14 cellular contexts compared by ENCODE assay signal in the genomic region with DNA sequence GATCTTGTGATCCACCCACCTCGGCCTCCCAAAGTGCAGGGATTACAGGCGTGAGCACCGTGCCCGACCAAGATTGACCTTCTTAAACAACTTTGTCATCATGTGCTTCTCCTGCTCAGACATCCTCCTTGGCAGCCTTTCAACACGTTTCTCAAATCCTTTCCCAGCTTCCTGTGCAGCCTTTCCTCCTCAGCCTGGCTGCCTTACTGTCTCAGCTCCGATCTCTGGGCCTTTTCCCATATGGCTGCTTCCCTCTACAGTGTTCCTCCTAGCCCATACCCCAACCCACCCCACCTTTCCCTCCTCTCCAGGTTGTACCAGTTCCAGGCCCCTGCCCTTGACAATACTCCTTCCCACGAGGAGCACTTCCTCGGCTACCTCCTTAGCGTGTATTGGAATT. TPM values are rescaled to one million over a fixed set of nuclear protein-coding genes. Genes with fewer than 3 reads are reported as not detected.
DNase-seq lines count a peak whose midpoint lies in the region; ATAC-seq and TF ChIP-seq lines count a peak whose summit lies in the region.
"Had no signal": no experiment of that assay in that cellular context is flagged by ENCODE, and none has a peak within 500 bp of the region (broad histone marks: within the 10 kb centered on the region; RNA-seq: fewer than 3 reads in every experiment).

No MANE protein-coding gene starts in this region.

- no peak for DNase-seq in activated naive CD8-positive, alpha-beta T cell treated with anti-CD3 and anti-CD28 coated beads, Interleukin-2, amount 50 U/mL, for 24 hours
- DNase-seq in adipocyte (ENCODE audit: low read depth) (no peak), NCI-H1436 treated with DMSO at 0.1 percent for 48 hours (lab: John Stamatoyannopoulos, UW) (no peak), ovary (no peak)
- DNase-seq: activated effector memory CD4-positive, alpha-beta T cell treated with anti-CD3 and anti-CD28 coated beads, Interleukin-2, amount 50 U/mL, for 16 hours; NK-92 treated with Interleukin-12 subunit alpha and Interleukin-12 subunit beta, amount 100 ng/mL, for 24 hours; RPMI8226; WERI-Rb-1 had no signal

- H3K36me3 ChIP-seq in adipocyte (ENCODE audit: control insufficient read depth, insufficient read depth, low read length, severe bottlenecking): peaks cover 7% of the 10 kb centered on the region
- H3K36me3 ChIP-seq in gastroesophageal sphincter: peaks cover 0 to 22% of the 10 kb centered on the region in 2 donors
- H3K36me3 ChIP-seq in ovary: no peaks in the 10 kb centered on the region
- H3K36me3 ChIP-seq: WERI-Rb-1 had no signal

- TF ChIP-seq POLR2A in gastroesophageal sphincter (IDR thresholded peaks at IDR 0.05): no peak
- TF ChIP-seq POLR2A in ovary (IDR thresholded peaks at IDR 0.05): no peak

- peak overlapping the region in 2 of 4 donors; percentile 27 to 50 for H3K27ac ChIP-seq in gastroesophageal sphincter
- no peak overlapping the region for H3K27ac ChIP-seq in ovary
- H3K27ac ChIP-seq: WERI-Rb-1 had no signal

- no peaks in the 10 kb centered on the region for H3K9me3 Mint-ChIP-seq in activated naive CD8-positive, alpha-beta T cell (ENCODE audit: low read depth)
- H3K9me3 Mint-ChIP-seq in activated naive CD8-positive, alpha-beta T cell treated with anti-CD3 and anti-CD28 coated beads, Interleukin-2, amount 50 U/mL, for 24 hours: no peaks in the 10 kb centered on the region
- H3K9me3 Mint-ChIP-seq in stimulated activated memory B cell treated with anti-CD40 and anti-IgM and Interleukin-4, amounts not matched to agents 10 μg/mL and 1 μg/mL and 100 μg/mL, for 72 hours: no peaks in the 10 kb centered on the region
- H3K9me3 Mint-ChIP-seq: nephron had no signal

- H3K27me3 ChIP-seq in adipocyte (replicated peaks; ENCODE audit: control insufficient read depth, insufficient read depth, low read length): no peaks in the 10 kb centered on the region
- H3K27me3 ChIP-seq in gastroesophageal sphincter: no peaks in the 10 kb centered on the region
- no peaks in the 10 kb centered on the region for H3K27me3 ChIP-seq in ovary

- TF ChIP-seq EP300 in gastroesophageal sphincter (IDR thresholded peaks at IDR 0.05): no peak
- TF ChIP-seq EP300 in ovary (IDR thresholded peaks at IDR 0.05): no peak

- H3K9ac ChIP-seq in adipocyte (ENCODE audit: low read length): peak overlapping the region; percentile 41

- no peaks in the 10 kb centered on the region for H3K9me3 ChIP-seq in adipocyte (ENCODE audit: control insufficient read depth, low read length)
- H3K9me3 ChIP-seq in gastroesophageal sphincter: no peaks in the 10 kb centered on the region
- no peaks in the 10 kb centered on the region for H3K9me3 ChIP-seq in ovary

- peaks cover 15% of the 10 kb centered on the region for H3K36me3 Mint-ChIP-seq in activated naive CD8-positive, alpha-beta T cell
- H3K36me3 Mint-ChIP-seq in activated naive CD8-positive, alpha-beta T cell treated with anti-CD3 and anti-CD28 coated beads, Interleukin-2, amount 50 U/mL, for 24 hours (ENCODE audit: low read depth): peaks cover 52% of the 10 kb centered on the region
- peaks cover 60% of the 10 kb centered on the region for H3K36me3 Mint-ChIP-seq in stimulated activated memory B cell treated with anti-CD40 and anti-IgM and Interleukin-4, amounts not matched to agents 10 μg/mL and 1 μg/mL and 100 μg/mL, for 72 hours

- WGBS in gastroesophageal sphincter (ENCODE audit: low coverage in 1 of 2), 2 donors: 34 to 54% methylated on average over 8 to 9 of the region's 9 CpGs
- 63 to 71% (median 64%) methylated on average over 9 of the region's 9 CpGs for WGBS in ovary, 3 donors

- TF ChIP-seq CTCF in gastroesophageal sphincter (IDR thresholded peaks at IDR 0.05) (no peak), ovary (IDR thresholded peaks at IDR 0.05) (no peak)

- no peak for ATAC-seq in activated naive CD8-positive, alpha-beta T cell treated with anti-CD3 and anti-CD28 coated beads, Interleukin-2, amount 50 U/mL, for 24 hours
- ATAC-seq in gastroesophageal sphincter (peak; percentile 16), GM21515 (IDR thresholded peaks at IDR 0.05; ENCODE audit: unreplicated experiment) (no peak)
- ATAC-seq in stimulated activated memory B cell treated with anti-CD40 and anti-IgM and Interleukin-4, amounts not matched to agents 10 μg/mL and 1 μg/mL and 100 μg/mL, for 72 hours: no peak

- intact Hi-C loops in ovary (cut with DNase I): no loop called here

- H3K4me3 ChIP-seq in adipocyte (ENCODE audit: low read length) (no peak overlapping the region), gastroesophageal sphincter (no peak overlapping the region), ovary (no peak overlapping the region)
- H3K4me3 ChIP-seq: lung had no signal

- H3K27me3 Mint-ChIP-seq in activated naive CD8-positive, alpha-beta T cell: no peaks in the 10 kb centered on the region
- H3K27me3 Mint-ChIP-seq in activated naive CD8-positive, alpha-beta T cell treated with anti-CD3 and anti-CD28 coated beads, Interleukin-2, amount 50 U/mL, for 24 hours: no peaks in the 10 kb centered on the region
- no peaks in the 10 kb centered on the region for H3K27me3 Mint-ChIP-seq in stimulated activated memory B cell treated with anti-CD40 and anti-IgM and Interleukin-4, amounts not matched to agents 10 μg/mL and 1 μg/mL and 100 μg/mL, for 72 hours

- peaks cover 44% of the 10 kb centered on the region for H3K4me1 Mint-ChIP-seq in activated naive CD8-positive, alpha-beta T cell (ENCODE audit: low read depth)
- peaks cover 38% of the 10 kb centered on the region for H3K4me1 Mint-ChIP-seq in activated naive CD8-positive, alpha-beta T cell treated with anti-CD3 and anti-CD28 coated beads, Interleukin-2, amount 50 U/mL, for 24 hours
- H3K4me1 Mint-ChIP-seq in stimulated activated memory B cell treated with anti-CD40 and anti-IgM and Interleukin-4, amounts not matched to agents 10 μg/mL and 1 μg/mL and 100 μg/mL, for 72 hours: peaks cover 45% of the 10 kb centered on the region
- H3K4me1 Mint-ChIP-seq: nephron had no signal

- H3K4me1 ChIP-seq in adipocyte (ENCODE audit: control insufficient read depth, insufficient read depth, low read length) (peaks cover 39% of the 10 kb centered on the region), gastroesophageal sphincter (peaks cover 0 to 20% (median 0%) of the 10 kb centered on the region in 3 donors), ovary (ENCODE audit: insufficient read depth) (no peaks in the 10 kb centered on the region)

- peak overlapping the region; percentile 46 for H3K27ac Mint-ChIP-seq in activated naive CD8-positive, alpha-beta T cell
- H3K27ac Mint-ChIP-seq in activated naive CD8-positive, alpha-beta T cell treated with anti-CD3 and anti-CD28 coated beads, Interleukin-2, amount 50 U/mL, for 24 hours: no peak overlapping the region
- H3K27ac Mint-ChIP-seq in stimulated activated memory B cell treated with anti-CD40 and anti-IgM and Interleukin-4, amounts not matched to agents 10 μg/mL and 1 μg/mL and 100 μg/mL, for 72 hours: peak overlapping the region; percentile 6

- H3K4me3 Mint-ChIP-seq in activated naive CD8-positive, alpha-beta T cell: no peak overlapping the region
- H3K4me3 Mint-ChIP-seq in activated naive CD8-positive, alpha-beta T cell treated with anti-CD3 and anti-CD28 coated beads, Interleukin-2, amount 50 U/mL, for 24 hours: no peak overlapping the region
- no peak overlapping the region for H3K4me3 Mint-ChIP-seq in stimulated activated memory B cell treated with anti-CD40 and anti-IgM and Interleukin-4, amounts not matched to agents 10 μg/mL and 1 μg/mL and 100 μg/mL, for 72 hours
- H3K4me3 Mint-ChIP-seq: nephron had no signal

RNA-seq across cellular contexts. Expression of a gene that starts 7.2 kb away (rescaled TPM):
- total RNA-seq in gastroesophageal sphincter (10 to 100 TPM; 33.1 to 42.7 (median 38.7) TPM), ovary (10 to 100 TPM; 25.6 to 43.5 (median 34.0) TPM)
- 10 to 100 TPM; 25.5 to 57.0 TPM for polyA plus RNA-seq in ovary

RNA-seq across cellular contexts. Expression of a gene that starts 58.9 kb away (rescaled TPM):
- total RNA-seq in gastroesophageal sphincter: 10 to 100 TPM in 3 of 4 donors, 1 to 10 TPM in 1; 10.0 to 13.4 (median 10.6) TPM
- total RNA-seq in ovary: 10 to 100 TPM in 6 of 7 donors, 1 to 10 TPM in 1; 9.1 to 21.6 (median 19.8) TPM
- polyA plus RNA-seq in ovary: 10 to 100 TPM in 1 of 2 donors, 1 to 10 TPM in 1; 6.6 to 14.3 TPM

RNA-seq across cellular contexts. Expression of a gene that starts 59.1 kb away (rescaled TPM):
- total RNA-seq in gastroesophageal sphincter (100 to 1,000 TPM in 3 of 4 donors, 10 to 100 TPM in 1; 84.2 to 131 (median 114) TPM), ovary (10 to 100 TPM; 22.6 to 42.7 (median 26.5) TPM)
- polyA plus RNA-seq in ovary: 10 to 100 TPM; 15.9 to 24.7 TPM
